Comparison of ENCODE assay signal across 17 cellular contexts in the genomic region with DNA sequence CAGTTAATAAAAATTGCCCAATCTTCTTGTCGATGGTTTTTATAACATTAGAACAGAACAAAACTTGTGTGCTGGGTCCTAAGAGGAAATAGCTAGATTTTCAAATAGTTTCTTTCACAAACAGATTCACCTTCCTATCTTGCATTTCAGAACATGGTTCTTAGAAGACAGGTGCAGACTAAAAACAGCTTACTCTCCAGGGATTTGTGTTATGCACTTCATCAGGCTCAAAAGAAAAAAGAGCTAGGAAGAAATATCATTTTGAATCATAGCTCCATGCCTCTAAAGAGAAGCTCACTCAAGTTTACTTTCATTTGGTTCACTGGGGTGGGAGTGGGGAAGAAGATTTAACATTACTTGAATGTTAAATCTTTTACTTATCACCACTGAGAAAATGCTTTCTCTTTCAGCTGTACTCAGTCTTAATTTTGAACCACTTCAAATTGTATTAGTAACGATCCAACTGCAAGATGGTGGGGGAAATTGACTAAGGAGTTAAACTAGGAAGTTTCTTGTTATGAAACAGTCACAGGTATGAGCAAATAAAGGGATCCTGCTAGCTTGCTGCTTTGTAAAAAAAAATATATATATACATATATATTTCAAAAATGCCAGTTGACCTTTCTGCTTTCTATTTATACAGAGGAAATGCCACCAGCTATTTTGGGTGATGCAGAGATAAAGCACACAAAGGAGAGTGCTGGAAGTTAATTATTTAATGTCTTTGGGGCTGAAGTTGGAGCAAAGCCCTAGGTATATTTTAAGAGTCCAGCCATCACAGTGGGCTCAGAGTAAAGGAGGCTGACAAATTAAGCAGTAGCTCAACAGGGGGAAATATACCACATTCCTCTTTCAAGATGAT. TPM values are rescaled to one million over a fixed set of nuclear protein-coding genes. Genes with fewer than 3 reads are reported as not detected.
DNase-seq lines count a peak whose midpoint lies in the region; ATAC-seq, FAIRE-seq and TF ChIP-seq lines count a peak whose summit lies in the region.
"Had no signal": no experiment of that assay in that cellular context is flagged by ENCODE, and none has a peak within 500 bp of the region (broad histone marks: within the 10 kb centered on the region; RNA-seq: fewer than 3 reads in every experiment).

No MANE protein-coding gene starts in this region.

- peak overlapping the region; percentile 25 for H3K9ac ChIP-seq in endothelial cell of umbilical vein (replicated peaks; ENCODE audit: extremely low read depth, insufficient read depth, low read length)

- in situ Hi-C loops in KBM-7 (cut with MboI; ENCODE audit: low pct_unique_long_range_greater_than_20kb, low sequenced_read_pairs), result no loop called here
- in situ Hi-C loops in GM13976 (cut with MboI; ENCODE audit: low sequenced_read_pairs, unreplicated experiment), result no loop called here

- H3K9me1 ChIP-seq in endothelial cell of umbilical vein (replicated peaks; ENCODE audit: control insufficient read depth, extremely low read depth, insufficient read depth, low read length), result no peaks in the 10 kb centered on the region

- no peak for DNase-seq in heart right ventricle
- DNase-seq in Right ventricle myocardium inferior (ENCODE audit: missing footprints), result no peak
- DNase-seq in endothelial cell of umbilical vein (ENCODE audit: low read depth, low spot score), result no peak
- no peak for DNase-seq in KBM-7
- DNase-seq in stimulated activated CD8-positive, alpha-beta memory T cell treated with anti-CD3 and anti-CD28 coated beads, Interleukin-4, amount 100 ng/mL, for 48 hours, result no peak
- DNase-seq in GM13976 (ENCODE audit: low spot score), result no peak
- DNase-seq in NCI-H1417 treated with DMSO at 0.1 percent for 48 hours (lab: John Stamatoyannopoulos, UW), result no peak
- DNase-seq: activated CD4-positive, alpha-beta T cell treated with anti-CD3 and anti-CD28 coated beads, Interleukin-2, amount 50 U/mL, for 48 hours; activated naive CD8-positive, alpha-beta T cell treated with anti-CD3 and anti-CD28 coated beads, Interleukin-2, amount 10 ng/mL, durations not matched to agents 7 days and 5 days; activated T-cell treated with anti-CD3 and anti-CD28 coated beads, Interleukin-2, amount 50 U/mL, for 4 hours; NCI-H1105; NCI-H345 had no signal

- no peaks in the 10 kb centered on the region for H3K9me3 ChIP-seq in heart right ventricle
- no peaks in the 10 kb centered on the region for H3K9me3 ChIP-seq in endothelial cell of umbilical vein (replicated peaks; ENCODE audit: control insufficient read depth, insufficient read depth, low read length)
- H3K9me3 ChIP-seq: breast epithelium, vagina had no signal

- POLR2A ChIA-PET in endothelial cell of umbilical vein (lab: Charles Lee), result interaction anchor here (0.6 to 1.0 kb wide), 2 partner anchors 26 to 91 kb away, joined by 3 to 4 read pairs; no protein-coding TSS in a partner anchor

- H4K20me1 ChIP-seq in endothelial cell of umbilical vein (replicated peaks; ENCODE audit: control insufficient read depth, extremely low read depth, insufficient read depth, low read length), result no peaks in the 10 kb centered on the region

- TF ChIP-seq CTCF in heart right ventricle (IDR thresholded peaks at IDR 0.05) (no peak), endothelial cell of umbilical vein (IDR thresholded peaks at IDR 0.05; ENCODE audit: extremely low read depth in 1 of 2, insufficient read depth in 1 of 2, low read depth in 1 of 2, low read length in 2 of 2) (no peak), GM13976 (IDR thresholded peaks at IDR 0.05; ENCODE audit: borderline replicate concordance, control extremely low read depth, extremely low read depth, insufficient read depth, missing control alignments) (no peak)

- no peaks in the 10 kb centered on the region for H3K27me3 ChIP-seq in heart right ventricle
- no peaks in the 10 kb centered on the region for H3K27me3 ChIP-seq in endothelial cell of umbilical vein (ENCODE audit: control insufficient read depth in 2 of 2, insufficient read depth in 2 of 2, low read length in 2 of 2)
- H3K27me3 ChIP-seq: breast epithelium, vagina had no signal

- dilution Hi-C loops in endothelial cell of umbilical vein (cut with MboI; ENCODE audit: extremely low pct_ligation_motif_present, low sequenced_read_pairs), result no loop called here

- peak overlapping the region; percentile 5 for H2AFZ ChIP-seq in endothelial cell of umbilical vein (ENCODE audit: low read depth, low read length)
- H2AFZ ChIP-seq: GM23338 had no signal

- FAIRE-seq in endothelial cell of umbilical vein (lab: Jason Lieb, UNC), result no peak

- no TSS peak for BruUV-seq in endothelial cell of umbilical vein (replicated peaks; lab: Mats Ljungman, UMichigan)

- ATAC-seq in heart right ventricle, result peak in 2 of 8 donors; percentile 40 to 45
- no peak for ATAC-seq in Right ventricle myocardium inferior
- ATAC-seq in HG03432 (IDR thresholded peaks at IDR 0.05; ENCODE audit: unreplicated experiment), result peak; percentile 44
- ATAC-seq: activated T-cell treated with anti-CD3 and anti-CD28 coated beads, Interleukin-2, amount 50 U/mL, for 4 hours; left lobe of liver had no signal

- no peaks in the 10 kb centered on the region for H3K79me2 ChIP-seq in endothelial cell of umbilical vein (ENCODE audit: control insufficient read depth, insufficient read depth, low read length)

- CTCF ChIA-PET in endothelial cell of umbilical vein (lab: Charles Lee), result interaction anchor here (0.9 to 1.2 kb wide), 3 partner anchors 11 to 13 kb away, joined by 3 to 4 read pairs (median 3); no protein-coding TSS in a partner anchor

- H3K27ac ChIP-seq in heart right ventricle, result peak overlapping the region in 9 of 10 donors; percentile 18 to 77 (median 61)
- H3K27ac ChIP-seq in endothelial cell of umbilical vein (ENCODE audit: insufficient read depth, low read depth, low read length), result peak overlapping the region; percentile 80
- H3K27ac ChIP-seq: breast epithelium, vagina had no signal

- WGBS in heart right ventricle, 2 donors, result 59 to 60% methylated on average over 2 of the region's 2 CpGs

- no peaks in the 10 kb centered on the region for H3K36me3 ChIP-seq in heart right ventricle
- H3K36me3 ChIP-seq in endothelial cell of umbilical vein (ENCODE audit: control insufficient read depth in 2 of 2, extremely low read depth in 1 of 2, insufficient read depth in 2 of 2, low read length in 2 of 2), result no peaks in the 10 kb centered on the region
- H3K36me3 ChIP-seq: breast epithelium, vagina had no signal

- H3K4me1 ChIP-seq in heart right ventricle (peaks cover 5 to 67% (median 30%) of the 10 kb centered on the region in 9 donors), endothelial cell of umbilical vein (ENCODE audit: control insufficient read depth, extremely low read depth, insufficient read depth, low read length) (peaks cover 44% of the 10 kb centered on the region)
- H3K4me1 ChIP-seq: breast epithelium, vagina had no signal

- H3K4me3 ChIP-seq in heart right ventricle (no peak overlapping the region), endothelial cell of umbilical vein (replicated peaks in 1 of 3; ENCODE audit: insufficient read depth in 1 of 3, low read depth in 1 of 3, low read length in 3 of 3) (peak overlapping the region in 1 of 3 experiments; percentile 44)
- H3K4me3 ChIP-seq: breast epithelium, GM23338, vagina had no signal

- TF ChIP-seq POLR2A in endothelial cell of umbilical vein (IDR thresholded peaks at IDR 0.05; ENCODE audit: low read depth, low read length), result no peak

- intact Hi-C loops in heart right ventricle (cut with DNase I), result no loop called here
- intact Hi-C loops in Right ventricle myocardium inferior (cut with DNase I), result no loop called here
- intact Hi-C loops in endothelial cell of umbilical vein (cut with micrococcal nuclease), result no loop called here

- peak overlapping the region; percentile 37 for H3K4me2 ChIP-seq in endothelial cell of umbilical vein (ENCODE audit: insufficient read depth, low read length)
- H3K4me2 ChIP-seq: GM23338 had no signal

TF ChIP-seq in endothelial cell of umbilical vein, 7 proteins besides CTCF, POLR2A, EP300 and RAD21:
- TF ChIP-seq POLR2AphosphoS5 (IDR thresholded peaks at IDR 0.05; ENCODE audit: insufficient read depth, low read depth, low read length) (no peak), FOS (IDR thresholded peaks at IDR 0.05; ENCODE audit: borderline replicate concordance, insufficient read depth, low read length) (no peak), MYC (IDR thresholded peaks at IDR 0.05; ENCODE audit: low read depth, low read length) (no peak)
- TF ChIP-seq, protein P1, sequence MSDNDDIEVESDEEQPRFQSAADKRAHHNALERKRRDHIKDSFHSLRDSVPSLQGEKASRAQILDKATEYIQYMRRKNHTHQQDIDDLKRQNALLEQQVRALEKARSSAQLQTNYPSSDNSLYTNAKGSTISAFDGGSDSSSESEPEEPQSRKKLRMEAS (IDR thresholded peaks at IDR 0.05; ENCODE audit: insufficient read depth, insufficient read length), result no peak

RNA-seq across cellular contexts. Expression of a gene that starts 28.3 kb away (rescaled TPM):
- total RNA-seq in heart right ventricle (10 to 100 TPM; 26.9 to 44.1 (median 38.6) TPM), Right ventricle myocardium inferior (23.3 TPM), endothelial cell of umbilical vein (28.5 and 29.7 TPM in 2 replicates)
- polyA plus RNA-seq in heart right ventricle (10 to 100 TPM; 26.7 to 38.6 TPM), endothelial cell of umbilical vein (13.0 and 13.2 TPM in 2 replicates)
- 9.4 and 10.6 TPM in 2 replicates for polyA plus RNA-seq in endothelial cell of umbilical vein (2011; cell fraction: cytosol; rRNA removed)
- polyA plus RNA-seq in endothelial cell of umbilical vein (2011; cell fraction: nucleus; rRNA removed), result 15.6 and 16.4 TPM in 2 replicates
- 11.9 and 14.6 TPM in 2 replicates for polyA plus RNA-seq in endothelial cell of umbilical vein (2012)
- 14.3 and 15.4 TPM in 2 replicates for polyA minus RNA-seq in endothelial cell of umbilical vein
- 1.9 TPM for polyA minus RNA-seq in endothelial cell of umbilical vein (2011; cell fraction: cytosol; rRNA and poly(A)+ RNA removed)
- 8.7 and 9.4 TPM in 2 replicates for polyA minus RNA-seq in endothelial cell of umbilical vein (2011; cell fraction: nucleus; rRNA and poly(A)+ RNA removed)
